In the genomic region with DNA sequence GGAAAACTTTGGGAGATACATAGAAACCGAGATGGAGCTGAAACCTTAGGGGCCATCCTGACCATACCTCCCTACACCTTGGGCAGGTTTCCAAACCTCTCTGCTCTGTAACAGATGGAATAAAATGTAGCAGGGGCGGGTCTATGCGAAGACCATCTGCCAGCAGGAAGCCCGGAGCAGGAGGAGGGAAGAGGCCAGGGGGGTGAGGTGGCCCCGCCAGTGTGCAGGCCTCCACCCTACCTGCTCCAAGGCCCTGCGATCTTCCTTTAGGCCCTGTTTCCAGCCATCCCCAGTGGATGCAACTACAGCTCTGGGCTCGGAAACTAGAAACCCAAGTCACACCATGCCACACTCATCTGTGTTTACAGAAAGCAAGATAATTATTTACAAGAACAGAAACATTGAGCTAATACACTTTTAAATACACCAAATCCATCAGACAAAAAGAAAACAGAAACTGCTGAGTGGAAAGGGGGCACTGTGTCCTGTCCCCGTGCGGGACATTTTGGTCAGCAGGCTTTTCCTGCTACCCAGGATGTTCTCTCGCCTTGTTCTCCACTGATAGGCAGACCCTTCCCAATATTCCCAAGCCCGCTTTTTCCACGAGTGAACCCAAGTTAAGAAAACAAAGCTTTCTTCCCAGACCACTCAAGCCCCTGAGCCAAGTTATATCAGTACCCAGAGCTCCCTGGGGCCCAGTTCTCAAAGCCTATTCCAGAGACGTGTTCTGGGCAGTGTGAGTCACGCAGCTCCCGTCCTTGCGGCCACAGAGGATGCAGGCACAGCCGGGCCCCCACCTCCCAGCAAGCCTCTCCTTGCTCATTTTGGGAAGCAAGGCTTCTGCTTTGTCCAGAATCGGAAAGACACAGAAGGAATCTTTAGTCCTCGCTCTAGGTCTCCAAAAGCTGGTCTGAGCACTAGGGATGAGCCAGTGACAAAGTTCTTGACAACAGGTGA, we compare ENCODE assay signal across 11 cellular contexts. TPM values are rescaled to one million over a fixed set of nuclear protein-coding genes. Genes with fewer than 3 reads are reported as not detected.
DNase-seq lines count a peak whose midpoint lies in the region; ATAC-seq and TF ChIP-seq lines count a peak whose summit lies in the region.
"Had no signal": no experiment of that assay in that cellular context is flagged by ENCODE, and none has a peak within 500 bp of the region (broad histone marks: within the 10 kb centered on the region; RNA-seq: fewer than 3 reads in every experiment).

No MANE protein-coding gene starts in this region.

- peaks cover 3% of the 10 kb centered on the region for H3K4me1 ChIP-seq in BE2C

- no peak overlapping the region for H3K4me3 ChIP-seq in BE2C (ENCODE audit: low read depth, low read length)

- DNase-seq in BE2C (peak; percentile 44), NCI-H1105 treated with DMSO at 0.1 percent for 48 hours (lab: John Stamatoyannopoulos, UW) (peak; percentile 37), chondrocyte (ENCODE audit: low spot score) (no peak), myocyte (ENCODE audit: low read depth) (peak; percentile 28), medulla oblongata (ENCODE audit: extremely low spot score) (no peak), AG08395 (ENCODE audit: low spot score) (no peak)
- DNase-seq in stimulated activated effector memory CD8-positive, alpha-beta T cell treated with anti-CD3 and anti-CD28 coated beads, Interleukin-12 subunit alpha, Interleukin-12 subunit beta, amount 100 ng/mL, for 72 hours (ENCODE audit: low spot score in 2 of 2) = no peak
- DNase-seq: activated T-cell treated with anti-CD3 and anti-CD28 coated beads, Interleukin-2, amount 50 U/mL, for 72 hours; mammary epithelial cell; retina had no signal

- TF ChIP-seq CTCF in BE2C (IDR thresholded peaks at IDR 0.05; ENCODE audit: low read depth, low read length) (no peak), chondrocyte (IDR thresholded peaks at IDR 0.05) (no peak)

- no peaks in the 10 kb centered on the region for H3K27me3 ChIP-seq in BE2C

- H3K9me3 ChIP-seq in BE2C = no peaks in the 10 kb centered on the region

- peaks cover 18% of the 10 kb centered on the region for H3K9me3 Mint-ChIP-seq in chondrocyte (ENCODE audit: low read depth)
- peaks cover 5% of the 10 kb centered on the region for H3K9me3 Mint-ChIP-seq in stimulated activated effector memory CD8-positive, alpha-beta T cell treated with anti-CD3 and anti-CD28 coated beads, Interleukin-12 subunit alpha, Interleukin-12 subunit beta, amount 100 ng/mL, for 72 hours

- no peaks in the 10 kb centered on the region for H3K36me3 ChIP-seq in BE2C

- peak overlapping the region; percentile 57 for H3K27ac Mint-ChIP-seq in chondrocyte (ENCODE audit: unreplicated experiment)
- H3K27ac Mint-ChIP-seq in stimulated activated effector memory CD8-positive, alpha-beta T cell treated with anti-CD3 and anti-CD28 coated beads, Interleukin-12 subunit alpha, Interleukin-12 subunit beta, amount 100 ng/mL, for 72 hours = no peak overlapping the region
- H3K27ac Mint-ChIP-seq: activated T-cell treated with anti-CD3 and anti-CD28 coated beads, Interleukin-2, amount 50 U/mL, for 72 hours had no signal

- H3K27me3 Mint-ChIP-seq in chondrocyte (ENCODE audit: low read depth) = peaks cover 20% of the 10 kb centered on the region

- H3K4me3 Mint-ChIP-seq in chondrocyte (ENCODE audit: unreplicated experiment) = no peak overlapping the region
- H3K4me3 Mint-ChIP-seq in stimulated activated effector memory CD8-positive, alpha-beta T cell treated with anti-CD3 and anti-CD28 coated beads, Interleukin-12 subunit alpha, Interleukin-12 subunit beta, amount 100 ng/mL, for 72 hours = no peak overlapping the region
- H3K4me3 Mint-ChIP-seq: activated T-cell treated with anti-CD3 and anti-CD28 coated beads, Interleukin-2, amount 50 U/mL, for 72 hours had no signal

- ATAC-seq in stimulated activated effector memory CD8-positive, alpha-beta T cell treated with anti-CD3 and anti-CD28 coated beads, Interleukin-12 subunit alpha, Interleukin-12 subunit beta, amount 100 ng/mL, for 72 hours = no peak
- ATAC-seq in GM18517 (IDR thresholded peaks at IDR 0.05; ENCODE audit: unreplicated experiment) = no peak
- ATAC-seq: activated T-cell treated with anti-CD3 and anti-CD28 coated beads, Interleukin-2, amount 50 U/mL, for 72 hours had no signal

- peaks cover 8% of the 10 kb centered on the region for H3K4me1 Mint-ChIP-seq in chondrocyte (ENCODE audit: low read depth)
- H3K4me1 Mint-ChIP-seq in stimulated activated effector memory CD8-positive, alpha-beta T cell treated with anti-CD3 and anti-CD28 coated beads, Interleukin-12 subunit alpha, Interleukin-12 subunit beta, amount 100 ng/mL, for 72 hours = peaks cover 11% of the 10 kb centered on the region

- peaks cover 2% of the 10 kb centered on the region for H3K36me3 Mint-ChIP-seq in chondrocyte (ENCODE audit: low read depth)
- no peaks in the 10 kb centered on the region for H3K36me3 Mint-ChIP-seq in stimulated activated effector memory CD8-positive, alpha-beta T cell treated with anti-CD3 and anti-CD28 coated beads, Interleukin-12 subunit alpha, Interleukin-12 subunit beta, amount 100 ng/mL, for 72 hours

RNA-seq across cellular contexts. Expression of a gene that starts 17.3 kb away (rescaled TPM):
- polyA plus RNA-seq in BE2C (2012; ENCODE audit: insufficient read depth, insufficient read length, low read depth) = not detected
- total RNA-seq in chondrocyte (not detected in 3 replicates), myocyte (not detected in 2 replicates)
- polyA plus RNA-seq in myocyte (2012) = not detected
- total RNA-seq: activated T-cell treated with anti-CD3 and anti-CD28 coated beads, Interleukin-2, amount 50 U/mL, for 72 hours; mammary epithelial cell had no signal
- polyA plus RNA-seq: mammary epithelial cell had no signal

Comparison
In these comparisons a context has a peak if more than half of its experiments do, and no peak if none do; other contexts are left out.
1. DNase-seq: peak in BE2C (single experiment), NCI-H1105 treated with DMSO at 0.1 percent for 48 hours (single experiment) and myocyte (single experiment); none in chondrocyte (single experiment), medulla oblongata (single experiment), stimulated activated effector memory CD8-positive, alpha-beta T cell treated with anti-CD3 and anti-CD28 coated beads, Interleukin-12 subunit alpha, Interleukin-12 subunit beta, amount 100 ng/mL, for 72 hours (0 of 2) and AG08395 (single experiment).